1 cellular context compared by ENCODE assay signal in genomic region chr20:35768731-35769664, GRCh38.
TF ChIP-seq lines count a peak whose summit lies in the region.

No MANE protein-coding gene starts in this region.

TF ChIP-seq in HepG2, 621 proteins besides CTCF, POLR2A, EP300 and RAD21 (continued from another document and continues in another):
- TF ChIP-seq GABPA (IDR thresholded peaks at IDR 0.05; ENCODE audit: low read depth, low read length) (no peak), GABPA (CRISPR knock-in tag; IDR thresholded peaks at IDR 0.05; ENCODE audit: low read depth) (no peak), TARDBP (CRISPR knock-in tag; IDR thresholded peaks at IDR 0.05) (no peak), ZNF335 (CRISPR knock-in tag; IDR thresholded peaks at IDR 0.05) (peak; percentile 74), ZFY (CRISPR knock-in tag; IDR thresholded peaks at IDR 0.05) (peak; percentile 71), ERF (CRISPR knock-in tag; IDR thresholded peaks at IDR 0.05) (peak; percentile 72; the same call in 1 of the 2 replicates), MXI1 (IDR thresholded peaks at IDR 0.05; ENCODE audit: borderline replicate concordance, low read depth, low read length) (peak; percentile 71; the same call in 2 of the 3 replicates), CSRNP1 (CRISPR knock-in tag; IDR thresholded peaks at IDR 0.05) (no peak), RBM22 (optimal IDR thresholded peaks at IDR 0.05; ENCODE audit: low read length) (no peak), ATF2 (CRISPR knock-in tag; IDR thresholded peaks at IDR 0.05) (no peak), FOXO4 (CRISPR knock-in tag; conservative IDR thresholded peaks at IDR 0.05) (no peak), ZNF614 (CRISPR knock-in tag; IDR thresholded peaks at IDR 0.05; ENCODE audit: borderline replicate concordance) (peak; percentile 42; the same call in 1 of the 2 replicates), THAP9 (CRISPR knock-in tag; IDR thresholded peaks at IDR 0.05; ENCODE audit: borderline replicate concordance) (no peak), ZMAT5 (CRISPR knock-in tag; IDR thresholded peaks at IDR 0.05; ENCODE audit: borderline replicate concordance, low read depth) (no peak), TERF1 (CRISPR knock-in tag; IDR thresholded peaks at IDR 0.05) (no peak), TAF1 (CRISPR knock-in tag; IDR thresholded peaks at IDR 0.05) (peak; percentile 57; the same call in 1 of the 2 replicates), GPBP1L1 (CRISPR knock-in tag; IDR thresholded peaks at IDR 0.05) (no peak), ZNF275 (CRISPR knock-in tag; IDR thresholded peaks at IDR 0.05; ENCODE audit: borderline replicate concordance) (no peak), PATZ1 (CRISPR knock-in tag; IDR thresholded peaks at IDR 0.05) (peak; percentile 37; the same call in 1 of the 2 replicates), ZNF256 (CRISPR knock-in tag; conservative IDR thresholded peaks at IDR 0.05) (no peak), ZNF430 (CRISPR knock-in tag; IDR thresholded peaks at IDR 0.05) (no peak), SMARCE1 (IDR thresholded peaks at IDR 0.05; ENCODE audit: borderline replicate concordance) (no peak), THAP7 (CRISPR knock-in tag; IDR thresholded peaks at IDR 0.05) (no peak), ZNF18 (CRISPR knock-in tag; IDR thresholded peaks at IDR 0.05; ENCODE audit: insufficient replicate concordance) (no peak), BATF2 (CRISPR knock-in tag; IDR thresholded peaks at IDR 0.05) (no peak), ZNF687 (CRISPR knock-in tag; IDR thresholded peaks at IDR 0.05) (peak; percentile 16; the same call in 1 of the 2 replicates), RAD51 (IDR thresholded peaks at IDR 0.05; ENCODE audit: borderline replicate concordance) (peak; percentile 36; the same call in 1 of the 2 replicates), E2F1 (CRISPR knock-in tag; IDR thresholded peaks at IDR 0.05) (no peak), MYNN (CRISPR knock-in tag; IDR thresholded peaks at IDR 0.05; ENCODE audit: low read depth) (no peak)
